Comparison of ENCODE assay signal across 8 cellular contexts in genomic region chr14:94026173-94026885, GRCh38. TPM values are rescaled to one million over a fixed set of nuclear protein-coding genes. Genes with fewer than 3 reads are reported as not detected.
DNase-seq lines count a peak whose midpoint lies in the region; ATAC-seq, FAIRE-seq and TF ChIP-seq lines count a peak whose summit lies in the region.

OTUB2 (plus strand) TSS chr14:94026340; CDS start chr14:94026538, 198 bp downstream.

- H3K27ac ChIP-seq in A549 (peak within 1 kb of the TSS; percentile 82 to 95), WERI-Rb-1 (no peak within 1 kb of the TSS), skin epidermis (peak within 1 kb of the TSS in 20 of 21 experiments; percentile 16 to 85 (median 68))

- no peak for TF ChIP-seq POLR2A in A549 (IDR thresholded peaks at IDR 0.05; ENCODE audit: low read length)

- DNase-seq in A549 (ENCODE audit: low read depth in 1 of 2, low spot score in 1 of 2), result peak; percentile 99 to 100
- DNase-seq in NCI-H2196 (lab: John Stamatoyannopoulos, UW; ENCODE audit: unreplicated experiment), result peak; percentile 86
- DNase-seq in WERI-Rb-1, result peak; percentile 98
- peak; percentile 95 for DNase-seq in bronchial epithelial cell (ENCODE audit: low read depth)
- DNase-seq in iPS-NIHi11 (ENCODE audit: low spot score), result peak; percentile 100

- POLR2A ChIA-PET in A549 (lab: Yijun Ruan, JAX), result interaction anchor here (0.8 kb wide), 1 partner anchor 10 kb away, joined by 3 read pairs; no protein-coding TSS in a partner anchor

- 0% methylated on average over 2 of the region's 74 CpGs for WGBS in A549 (ENCODE audit: missing lambda C conversion rate)

- no peaks in the 10 kb centered on the region for H3K9me3 ChIP-seq in A549
- H3K9me3 ChIP-seq in WERI-Rb-1 (ENCODE audit: severe bottlenecking), result no peaks in the 10 kb centered on the region

- H3K4me3 ChIP-seq in A549 (peak within 1 kb of the TSS; percentile 70), WERI-Rb-1 (ENCODE audit: low read depth, low read length) (peak within 1 kb of the TSS; percentile 50), bronchial epithelial cell (ENCODE audit: low read depth, low read length) (peak within 1 kb of the TSS; percentile 55), skin epidermis (peak within 1 kb of the TSS; percentile 51 to 81 (median 68))

- ATAC-seq in A549, result peak; percentile 93 to 99
- peak; percentile 97 for ATAC-seq in GM18868 (IDR thresholded peaks at IDR 0.05; ENCODE audit: unreplicated experiment)
- peak; percentile 99 for ATAC-seq in HG03135 (IDR thresholded peaks at IDR 0.05; ENCODE audit: unreplicated experiment)

- FAIRE-seq in A549 (lab: Jason Lieb, UNC), result peak; percentile 94
- peak; percentile 98 for FAIRE-seq in bronchial epithelial cell (lab: Jason Lieb, UNC)

- no peak for TF ChIP-seq EP300 in A549 (IDR thresholded peaks at IDR 0.05)

- TF ChIP-seq CTCF in A549 (IDR thresholded peaks at IDR 0.05) (no peak), WERI-Rb-1 (IDR thresholded peaks at IDR 0.05; ENCODE audit: low read depth, low read length) (no peak), bronchial epithelial cell (IDR thresholded peaks at IDR 0.05; ENCODE audit: insufficient read depth, low read length, severe bottlenecking) (no peak)

- no peak for TF ChIP-seq RAD21 in A549 (conservative IDR thresholded peaks at IDR 0.05 in 1 of 2, IDR thresholded peaks at IDR 0.05 in 1 of 2)

- H3K36me3 ChIP-seq in WERI-Rb-1 (no peaks in the 10 kb centered on the region), bronchial epithelial cell (ENCODE audit: control insufficient read depth, insufficient read depth, low read length) (no peaks in the 10 kb centered on the region)

- CTCF ChIA-PET in A549 (lab: Yijun Ruan, JAX), result interaction anchor here (1.1 to 1.5 kb wide), 8 partner anchors 10 to 111 kb away, joined by 3 to 6 read pairs (median 3); no protein-coding TSS in a partner anchor

- peak within 1 kb of the TSS; percentile 82 for H3K4me2 ChIP-seq in A549

- H3K27me3 ChIP-seq in WERI-Rb-1 (ENCODE audit: insufficient read depth, low read depth, severe bottlenecking) (no peaks in the 10 kb centered on the region), bronchial epithelial cell (ENCODE audit: control insufficient read depth, insufficient read depth, low read length) (no peaks in the 10 kb centered on the region)

- H3K4me1 ChIP-seq in A549, result peaks cover 10% of the 10 kb centered on the region; the same call in 2 of the 3 replicates

TF ChIP-seq in A549, 52 proteins besides CTCF, POLR2A, EP300 and RAD21:
- TF ChIP-seq PHF8 (IDR thresholded peaks at IDR 0.05; ENCODE audit: borderline replicate concordance, low read depth) (peak; percentile 25; the same call in 1 of the 2 replicates), JUN (IDR thresholded peaks at IDR 0.05) (0 out of 5 replicates have a peak, but pooled peaks of 1 of the 2 experiments have one; percentile 13), ZC3H11A (IDR thresholded peaks at IDR 0.05) (no peak), SREBF2 (IDR thresholded peaks at IDR 0.05) (no peak), PBX3 (IDR thresholded peaks at IDR 0.05) (peak; percentile 96), E2F6 (IDR thresholded peaks at IDR 0.05; ENCODE audit: borderline replicate concordance, low read depth) (peak; percentile 55; the same call in 1 of the 2 replicates), MAX (IDR thresholded peaks at IDR 0.05) (peak; percentile 85), HMGXB4 (CRISPR knock-in tag; IDR thresholded peaks at IDR 0.05; ENCODE audit: borderline replicate concordance) (no peak), MYC (IDR thresholded peaks at IDR 0.05; ENCODE audit: borderline replicate concordance, low read length) (peak; percentile 31; the same call in 1 of the 2 replicates), BHLHE40 (IDR thresholded peaks at IDR 0.05; ENCODE audit: low read depth, low read length) (no peak), CEBPB (IDR thresholded peaks at IDR 0.05) (no peak)

RNA-seq across cellular contexts. Expression of gene OTUB2, which starts in this region (rescaled TPM):
- polyA plus RNA-seq in A549 (2011; rRNA removed) (1.2 and 1.7 TPM in 2 replicates), A549 (2017; fragmentation: RNase III; extraction: RNeasy Plus Mini Kit Qiagen cat#74134 plus additional on column Dnase treatment) (2.2 to 2.5 TPM (median 2.4 TPM) in 3 replicates)
- polyA plus RNA-seq in A549 (2012; cell fraction: cytosol; rRNA removed), result 0.74 and 0.96 TPM in 2 replicates
- 0.76 and 0.77 TPM in 2 replicates for polyA plus RNA-seq in A549 (2012; cell fraction: nucleus; rRNA removed)
- 2.6 and 3.3 TPM in 2 replicates for polyA minus RNA-seq in A549 (2011; rRNA and poly(A)+ RNA removed)
- 1.3 and 2.6 TPM in 2 replicates for total RNA-seq in bronchial epithelial cell
